In the genomic region with DNA sequence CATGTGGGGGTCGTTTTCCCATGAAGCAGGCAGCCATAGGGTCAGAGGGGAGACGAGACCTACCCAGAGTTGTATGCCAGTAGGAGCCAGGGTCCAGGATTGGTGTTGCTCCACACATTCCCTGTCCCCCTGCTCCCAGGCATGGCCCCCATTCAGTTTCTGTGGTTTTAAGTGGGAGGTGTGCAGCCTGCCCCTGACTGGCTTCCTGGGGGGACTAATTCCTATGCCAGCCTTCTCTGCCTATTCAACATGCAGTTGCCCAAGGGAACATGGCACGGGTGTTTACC, we compare ENCODE assay signal across 2 cellular contexts.
TF ChIP-seq lines count a peak whose summit lies in the region.

No MANE protein-coding gene starts in this region.

TF ChIP-seq in IMR-90, 13 proteins besides CTCF, POLR2A, EP300 and RAD21:
- TF ChIP-seq NFE2L2 (IDR thresholded peaks at IDR 0.05; ENCODE audit: low read depth, low read length) (no peak), RFX5 (IDR thresholded peaks at IDR 0.05; ENCODE audit: low read depth, low read length) (no peak), MXI1 (IDR thresholded peaks at IDR 0.05; ENCODE audit: borderline replicate concordance, low read depth, low read length) (no peak), CEBPB (IDR thresholded peaks at IDR 0.05; ENCODE audit: low read depth, low read length) (no peak), RCOR1 (IDR thresholded peaks at IDR 0.05; ENCODE audit: insufficient replicate concordance, low read length) (no peak), CHD1 (IDR thresholded peaks at IDR 0.05; ENCODE audit: low read depth, low read length) (no peak), MAFK (IDR thresholded peaks at IDR 0.05; ENCODE audit: low read depth, low read length) (no peak), BHLHE40 (IDR thresholded peaks at IDR 0.05; ENCODE audit: low read depth, low read length) (no peak), MAZ (IDR thresholded peaks at IDR 0.05; ENCODE audit: borderline replicate concordance, low read depth, low read length) (no peak), ELK1 (IDR thresholded peaks at IDR 0.05; ENCODE audit: borderline replicate concordance, low read depth, low read length) (no peak), SMC3 (IDR thresholded peaks at IDR 0.05; ENCODE audit: low read depth, low read length) (no peak)
- TF ChIP-seq, protein P1, sequence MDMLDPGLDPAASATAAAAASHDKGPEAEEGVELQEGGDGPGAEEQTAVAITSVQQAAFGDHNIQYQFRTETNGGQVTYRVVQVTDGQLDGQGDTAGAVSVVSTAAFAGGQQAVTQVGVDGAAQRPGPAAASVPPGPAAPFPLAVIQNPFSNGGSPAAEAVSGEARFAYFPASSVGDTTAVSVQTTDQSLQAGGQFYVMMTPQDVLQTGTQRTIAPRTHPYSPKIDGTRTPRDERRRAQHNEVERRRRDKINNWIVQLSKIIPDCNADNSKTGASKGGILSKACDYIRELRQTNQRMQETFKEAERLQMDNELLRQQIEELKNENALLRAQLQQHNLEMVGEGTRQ (IDR thresholded peaks at IDR 0.05; ENCODE audit: low read depth, low read length), result no peak

TF ChIP-seq in HepG2, 621 proteins besides CTCF, POLR2A, EP300 and RAD21:
- TF ChIP-seq TRIM22 (IDR thresholded peaks at IDR 0.05), result no peak
